In genomic region chr11:131581006-131581405, GRCh38 we compare ENCODE assay signal across 22 cellular contexts.
DNase-seq lines count a peak whose midpoint lies in the region; ATAC-seq, FAIRE-seq and TF ChIP-seq lines count a peak whose summit lies in the region.
"Had no signal": no experiment of that assay in that cellular context is flagged by ENCODE, and none has a peak within 500 bp of the region (broad histone marks: within the 10 kb centered on the region; RNA-seq: fewer than 3 reads in every experiment).

No MANE protein-coding gene starts in this region.

- peaks cover 9% of the 10 kb centered on the region for H3K9me3 Mint-ChIP-seq in astrocyte (ENCODE audit: unreplicated experiment)
- H3K9me3 Mint-ChIP-seq: H9 had no signal

- no peak overlapping the region for H3K4me3 ChIP-seq in astrocyte (ENCODE audit: insufficient read depth, low read depth, low read length)
- H3K4me3 ChIP-seq: MG63, SJSA1 had no signal

- peaks cover 2% of the 10 kb centered on the region for H3K36me3 Mint-ChIP-seq in astrocyte (ENCODE audit: low read depth, unreplicated experiment)
- H3K36me3 Mint-ChIP-seq: CD4-positive, alpha-beta memory T cell had no signal

- no peaks in the 10 kb centered on the region for H3K27me3 ChIP-seq in astrocyte (ENCODE audit: insufficient read depth, low read length)
- H3K27me3 ChIP-seq in layer of hippocampus (ENCODE audit: control insufficient read depth, insufficient read depth, low read length): no peaks in the 10 kb centered on the region
- H3K27me3 ChIP-seq: MG63, SJSA1 had no signal

- peaks cover 18% of the 10 kb centered on the region for H3K27me3 Mint-ChIP-seq in astrocyte (ENCODE audit: low read depth, unreplicated experiment)

- no peak for TF ChIP-seq CTCF in astrocyte (IDR thresholded peaks at IDR 0.05; ENCODE audit: insufficient read depth, low read depth, low read length)

- H3K27ac ChIP-seq in astrocyte (ENCODE audit: low read depth, low read length): peak overlapping the region; percentile 82
- H3K27ac ChIP-seq in layer of hippocampus (ENCODE audit: low read depth, low read length): peak overlapping the region; percentile 97
- H3K27ac ChIP-seq: KMS-11, SJSA1 had no signal

- H3K4me2 ChIP-seq in astrocyte (ENCODE audit: low read length): peak overlapping the region; percentile 66
- H3K4me2 ChIP-seq: KMS-11 had no signal

- ATAC-seq in GM19351 (IDR thresholded peaks at IDR 0.05; ENCODE audit: unreplicated experiment) (no peak), GM18907 (IDR thresholded peaks at IDR 0.05; ENCODE audit: unreplicated experiment) (no peak)
- ATAC-seq: PC-3 had no signal

- FAIRE-seq in astrocyte (lab: Jason Lieb, UNC): no peak
- FAIRE-seq: G401.6, GM12891 had no signal

- H3K27ac Mint-ChIP-seq in astrocyte (ENCODE audit: unreplicated experiment): peak overlapping the region; percentile 99
- H3K27ac Mint-ChIP-seq: B cell; CD4-positive, alpha-beta memory T cell had no signal

- peaks cover 14% of the 10 kb centered on the region for H3K4me1 ChIP-seq in astrocyte (ENCODE audit: insufficient read depth, low read length)
- H3K4me1 ChIP-seq: SJSA1 had no signal

- H3K79me2 ChIP-seq in astrocyte (ENCODE audit: insufficient read depth, low read length): no peaks in the 10 kb centered on the region

- H2AFZ ChIP-seq in astrocyte (ENCODE audit: low read depth, low read length): no peak overlapping the region

- H3K9ac ChIP-seq in astrocyte (ENCODE audit: low read length): no peak overlapping the region
- H3K9ac ChIP-seq: KMS-11 had no signal

- H3K4me1 Mint-ChIP-seq in astrocyte (ENCODE audit: low read depth, unreplicated experiment): peaks cover 17% of the 10 kb centered on the region
- H3K4me1 Mint-ChIP-seq: B cell; CD4-positive, alpha-beta memory T cell had no signal

- H3K4me3 Mint-ChIP-seq in astrocyte (ENCODE audit: unreplicated experiment): no peak overlapping the region
- H3K4me3 Mint-ChIP-seq: B cell; CD4-positive, alpha-beta memory T cell; H9 had no signal

- no peaks in the 10 kb centered on the region for H3K36me3 ChIP-seq in astrocyte (ENCODE audit: insufficient read depth, low read length)
- H3K36me3 ChIP-seq: MG63, SJSA1 had no signal

- H3K9me3 ChIP-seq in astrocyte (ENCODE audit: insufficient read depth, low read depth, low read length): no peaks in the 10 kb centered on the region
- H3K9me3 ChIP-seq: MG63, SJSA1 had no signal

- peak; percentile 32 for DNase-seq in GM03348 (ENCODE audit: low spot score)
- DNase-seq in astrocyte (ENCODE audit: low read depth): peak; percentile 46
- peak; percentile 35 for DNase-seq in superior temporal gyrus (ENCODE audit: extremely low spot score)
- DNase-seq in NCI-H1105 treated with DMSO at 0.1 percent for 48 hours (lab: John Stamatoyannopoulos, UW): no peak
- no peak for DNase-seq in C1 segment of cervical spinal cord (lab: John Stamatoyannopoulos, UW)
- DNase-seq: CD4-positive, alpha-beta memory T cell; DMS79 treated with DMSO at 0.1 percent for 48 hours; H9; MG63; NCI-H1105; NCI-H187; NCI-H69; PC-3; SW 1271 had no signal

- no peaks in the 10 kb centered on the region for H4K20me1 ChIP-seq in astrocyte (ENCODE audit: insufficient read depth, low read length)

Comparison
In these comparisons a context has a peak if more than half of its experiments do, and no peak if none do; other contexts are left out.
1. DNase-seq: peak in GM03348 (single experiment), astrocyte (single experiment) and superior temporal gyrus (single experiment); none in NCI-H1105 treated with DMSO at 0.1 percent for 48 hours (single experiment) and C1 segment of cervical spinal cord (0 of 14).